In the genomic region with DNA sequence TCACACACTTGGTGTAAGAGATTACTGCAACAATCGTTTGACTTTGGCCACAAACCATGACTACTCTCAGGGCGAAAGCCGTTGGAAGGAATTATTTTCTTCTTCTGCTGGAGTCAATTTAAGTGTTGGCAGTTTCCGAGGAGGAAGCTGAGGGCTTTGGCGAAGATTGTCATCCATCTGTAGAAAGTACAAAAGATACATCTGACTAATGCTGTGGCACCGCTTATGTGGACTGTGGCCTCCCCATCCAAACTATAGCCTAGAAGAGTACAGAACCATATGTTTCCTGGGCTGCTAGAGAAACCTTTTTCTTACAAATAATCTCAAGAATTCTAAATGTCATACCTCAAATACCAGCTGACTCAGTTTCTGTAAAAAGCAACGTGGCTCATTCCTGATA, we compare ENCODE assay signal across 11 cellular contexts. TPM values are rescaled to one million over a fixed set of nuclear protein-coding genes. Genes with fewer than 3 reads are reported as not detected.
DNase-seq lines count a peak whose midpoint lies in the region; ATAC-seq, FAIRE-seq and TF ChIP-seq lines count a peak whose summit lies in the region.
"Had no signal": no experiment of that assay in that cellular context is flagged by ENCODE, and none has a peak within 500 bp of the region (broad histone marks: within the 10 kb centered on the region; RNA-seq: fewer than 3 reads in every experiment).

No MANE protein-coding gene starts in this region.

- CTCF ChIA-PET in activated CD8-positive, alpha-beta memory T cell treated with anti-CD3 and anti-CD28 coated beads, Interleukin-2, amount 10 ng/mL, durations not matched to agents 7 days and 5 days (lab: Charles Lee): interaction anchor here (0.7 to 1.7 kb wide), 4 partner anchors 9 to 99 kb away, joined by 3 to 5 read pairs (median 4); no protein-coding TSS in a partner anchor

- ATAC-seq in activated CD8-positive, alpha-beta memory T cell treated with anti-CD3 and anti-CD28 coated beads, Interleukin-2, amount 10 ng/mL, durations not matched to agents 7 days and 5 days: no peak
- ATAC-seq in stimulated activated memory B cell treated with anti-CD40 and anti-IgM and Interleukin-4, amounts not matched to agents 10 μg/mL and 1 μg/mL and 100 μg/mL, for 72 hours: no peak
- ATAC-seq: Panc1 had no signal

- no peak for TF ChIP-seq POLR2A in GM12892 (IDR thresholded peaks at IDR 0.05; ENCODE audit: low read depth, low read length)

- peak; percentile 5 for FAIRE-seq in GM12892 (lab: Jason Lieb, UNC)

- peak overlapping the region; percentile 37 for H3K27ac Mint-ChIP-seq in activated CD8-positive, alpha-beta memory T cell treated with anti-CD3 and anti-CD28 coated beads, Interleukin-2, amount 10 ng/mL, durations not matched to agents 7 days and 5 days
- peak overlapping the region; percentile 76 for H3K27ac Mint-ChIP-seq in activated T-helper 1 cell treated with anti-CD3 and anti-CD28 coated beads, Interleukin-12 subunit alpha, Interleukin-12 subunit beta, Interleukin-2, Interleukin-4 antibody, amounts not matched to agents 30 ng/mL and 10 ng/mL and 1 ng/mL, durations not matched to agents 14 hours and 24 hours and 36 hours
- H3K27ac Mint-ChIP-seq in stimulated activated naive CD8-positive, alpha-beta T cell treated with anti-CD3 and anti-CD28 coated beads, Interleukin-15, Interleukin-2, amounts not matched to agents 100 ng/mL and 50 ng/mL, for 24 hours: peak overlapping the region; percentile 99
- H3K27ac Mint-ChIP-seq in stimulated activated memory B cell treated with anti-CD40 and anti-IgM and Interleukin-4, amounts not matched to agents 10 μg/mL and 1 μg/mL and 100 μg/mL, for 72 hours: no peak overlapping the region

- H3K36me3 Mint-ChIP-seq in activated CD8-positive, alpha-beta memory T cell treated with anti-CD3 and anti-CD28 coated beads, Interleukin-2, amount 10 ng/mL, durations not matched to agents 7 days and 5 days: peaks cover 82% of the 10 kb centered on the region
- H3K36me3 Mint-ChIP-seq in activated T-helper 1 cell treated with anti-CD3 and anti-CD28 coated beads, Interleukin-12 subunit alpha, Interleukin-12 subunit beta, Interleukin-2, Interleukin-4 antibody, amounts not matched to agents 30 ng/mL and 10 ng/mL and 1 ng/mL, durations not matched to agents 14 hours and 24 hours and 36 hours (ENCODE audit: low read depth): peaks cover 78% of the 10 kb centered on the region
- H3K36me3 Mint-ChIP-seq in stimulated activated naive CD8-positive, alpha-beta T cell treated with anti-CD3 and anti-CD28 coated beads, Interleukin-15, Interleukin-2, amounts not matched to agents 100 ng/mL and 50 ng/mL, for 24 hours (ENCODE audit: low read depth): peaks cover 89% of the 10 kb centered on the region
- peaks cover 78% of the 10 kb centered on the region for H3K36me3 Mint-ChIP-seq in stimulated activated memory B cell treated with anti-CD40 and anti-IgM and Interleukin-4, amounts not matched to agents 10 μg/mL and 1 μg/mL and 100 μg/mL, for 72 hours

- intact Hi-C loops in activated T-helper 1 cell treated with anti-CD3 and anti-CD28 coated beads, Interleukin-12 subunit alpha, Interleukin-12 subunit beta, Interleukin-2, Interleukin-4 antibody, amounts not matched to agents 30 ng/mL and 10 ng/mL and 1 ng/mL, durations not matched to agents 14 hours and 24 hours and 36 hours (cut with micrococcal nuclease): no loop called here

- no peak for DNase-seq in activated CD8-positive, alpha-beta memory T cell treated with anti-CD3 and anti-CD28 coated beads, Interleukin-2, amount 10 ng/mL, durations not matched to agents 7 days and 5 days
- DNase-seq in activated CD8-positive, alpha-beta memory T cell treated with anti-CD3 and anti-CD28 coated beads, Interleukin-2, amount 50 U/mL, for 4 hours: no peak
- DNase-seq in GM12892 (ENCODE audit: insufficient read length): no peak
- DNase-seq in activated T-helper 1 cell treated with anti-CD3 and anti-CD28 coated beads, Interleukin-12 subunit alpha, Interleukin-12 subunit beta, Interleukin-2, Interleukin-4 antibody, amounts not matched to agents 30 ng/mL and 10 ng/mL and 1 ng/mL, durations not matched to agents 14 hours and 24 hours and 36 hours (ENCODE audit: low spot score): no peak
- DNase-seq in DMS53 (lab: John Stamatoyannopoulos, UW): no peak
- DNase-seq: NCI-H1092, NCI-H2081 treated with DMSO at 0.1 percent for 48 hours, NCI-H510A treated with DMSO at 0.1 percent for 48 hours had no signal

- H3K4me3 Mint-ChIP-seq in activated CD8-positive, alpha-beta memory T cell treated with anti-CD3 and anti-CD28 coated beads, Interleukin-2, amount 10 ng/mL, durations not matched to agents 7 days and 5 days: peak overlapping the region; percentile 0
- peak overlapping the region; percentile 9 for H3K4me3 Mint-ChIP-seq in activated T-helper 1 cell treated with anti-CD3 and anti-CD28 coated beads, Interleukin-12 subunit alpha, Interleukin-12 subunit beta, Interleukin-2, Interleukin-4 antibody, amounts not matched to agents 30 ng/mL and 10 ng/mL and 1 ng/mL, durations not matched to agents 14 hours and 24 hours and 36 hours
- H3K4me3 Mint-ChIP-seq in stimulated activated naive CD8-positive, alpha-beta T cell treated with anti-CD3 and anti-CD28 coated beads, Interleukin-15, Interleukin-2, amounts not matched to agents 100 ng/mL and 50 ng/mL, for 24 hours: peak overlapping the region; percentile 61
- no peak overlapping the region for H3K4me3 Mint-ChIP-seq in stimulated activated memory B cell treated with anti-CD40 and anti-IgM and Interleukin-4, amounts not matched to agents 10 μg/mL and 1 μg/mL and 100 μg/mL, for 72 hours

- no peaks in the 10 kb centered on the region for H3K27me3 Mint-ChIP-seq in activated CD8-positive, alpha-beta memory T cell treated with anti-CD3 and anti-CD28 coated beads, Interleukin-2, amount 10 ng/mL, durations not matched to agents 7 days and 5 days
- H3K27me3 Mint-ChIP-seq in activated T-helper 1 cell treated with anti-CD3 and anti-CD28 coated beads, Interleukin-12 subunit alpha, Interleukin-12 subunit beta, Interleukin-2, Interleukin-4 antibody, amounts not matched to agents 30 ng/mL and 10 ng/mL and 1 ng/mL, durations not matched to agents 14 hours and 24 hours and 36 hours (ENCODE audit: insufficient read depth): no peaks in the 10 kb centered on the region
- no peaks in the 10 kb centered on the region for H3K27me3 Mint-ChIP-seq in stimulated activated naive CD8-positive, alpha-beta T cell treated with anti-CD3 and anti-CD28 coated beads, Interleukin-15, Interleukin-2, amounts not matched to agents 100 ng/mL and 50 ng/mL, for 24 hours
- H3K27me3 Mint-ChIP-seq in stimulated activated memory B cell treated with anti-CD40 and anti-IgM and Interleukin-4, amounts not matched to agents 10 μg/mL and 1 μg/mL and 100 μg/mL, for 72 hours: no peaks in the 10 kb centered on the region

- H3K4me1 Mint-ChIP-seq in activated CD8-positive, alpha-beta memory T cell treated with anti-CD3 and anti-CD28 coated beads, Interleukin-2, amount 10 ng/mL, durations not matched to agents 7 days and 5 days: peaks cover 74% of the 10 kb centered on the region
- H3K4me1 Mint-ChIP-seq in activated T-helper 1 cell treated with anti-CD3 and anti-CD28 coated beads, Interleukin-12 subunit alpha, Interleukin-12 subunit beta, Interleukin-2, Interleukin-4 antibody, amounts not matched to agents 30 ng/mL and 10 ng/mL and 1 ng/mL, durations not matched to agents 14 hours and 24 hours and 36 hours (ENCODE audit: low read depth): peaks cover 76% of the 10 kb centered on the region
- peaks cover 79% of the 10 kb centered on the region for H3K4me1 Mint-ChIP-seq in stimulated activated naive CD8-positive, alpha-beta T cell treated with anti-CD3 and anti-CD28 coated beads, Interleukin-15, Interleukin-2, amounts not matched to agents 100 ng/mL and 50 ng/mL, for 24 hours (ENCODE audit: low read depth)
- H3K4me1 Mint-ChIP-seq in stimulated activated memory B cell treated with anti-CD40 and anti-IgM and Interleukin-4, amounts not matched to agents 10 μg/mL and 1 μg/mL and 100 μg/mL, for 72 hours: peaks cover 27% of the 10 kb centered on the region

- H3K9me3 Mint-ChIP-seq in activated CD8-positive, alpha-beta memory T cell treated with anti-CD3 and anti-CD28 coated beads, Interleukin-2, amount 10 ng/mL, durations not matched to agents 7 days and 5 days (ENCODE audit: low read depth): no peaks in the 10 kb centered on the region
- no peaks in the 10 kb centered on the region for H3K9me3 Mint-ChIP-seq in activated T-helper 1 cell treated with anti-CD3 and anti-CD28 coated beads, Interleukin-12 subunit alpha, Interleukin-12 subunit beta, Interleukin-2, Interleukin-4 antibody, amounts not matched to agents 30 ng/mL and 10 ng/mL and 1 ng/mL, durations not matched to agents 14 hours and 24 hours and 36 hours
- H3K9me3 Mint-ChIP-seq in stimulated activated naive CD8-positive, alpha-beta T cell treated with anti-CD3 and anti-CD28 coated beads, Interleukin-15, Interleukin-2, amounts not matched to agents 100 ng/mL and 50 ng/mL, for 24 hours: no peaks in the 10 kb centered on the region
- H3K9me3 Mint-ChIP-seq in stimulated activated memory B cell treated with anti-CD40 and anti-IgM and Interleukin-4, amounts not matched to agents 10 μg/mL and 1 μg/mL and 100 μg/mL, for 72 hours: no peaks in the 10 kb centered on the region

RNA-seq across cellular contexts. Expression of a gene that starts 7.4 kb away (rescaled TPM):
- total RNA-seq in activated CD8-positive, alpha-beta memory T cell treated with anti-CD3 and anti-CD28 coated beads, Interleukin-2, amount 10 ng/mL, durations not matched to agents 7 days and 5 days: 10 to 100 TPM; 31.4 to 39.8 TPM
- polyA plus RNA-seq in GM12892 (2012; ENCODE audit: missing spikeins): 8.1 TPM
- total RNA-seq in activated T-helper 1 cell treated with anti-CD3 and anti-CD28 coated beads, Interleukin-12 subunit alpha, Interleukin-12 subunit beta, Interleukin-2, Interleukin-4 antibody, amounts not matched to agents 30 ng/mL and 10 ng/mL and 1 ng/mL, durations not matched to agents 14 hours and 24 hours and 36 hours: 31.4 and 32.5 TPM in 2 replicates

RNA-seq across cellular contexts. Expression of a gene that starts 51.5 kb away (rescaled TPM):
- 1 to 10 TPM; 3.4 to 3.6 TPM for total RNA-seq in activated CD8-positive, alpha-beta memory T cell treated with anti-CD3 and anti-CD28 coated beads, Interleukin-2, amount 10 ng/mL, durations not matched to agents 7 days and 5 days
- polyA plus RNA-seq in GM12892 (2012; ENCODE audit: missing spikeins): 0.81 TPM
- total RNA-seq in activated T-helper 1 cell treated with anti-CD3 and anti-CD28 coated beads, Interleukin-12 subunit alpha, Interleukin-12 subunit beta, Interleukin-2, Interleukin-4 antibody, amounts not matched to agents 30 ng/mL and 10 ng/mL and 1 ng/mL, durations not matched to agents 14 hours and 24 hours and 36 hours: 1.3 and 2.0 TPM in 2 replicates
